ENCODE assay signal across 1 cellular context in genomic region chr12:73629893-73630872, GRCh38.
TF ChIP-seq lines count a peak whose summit lies in the region.

No MANE protein-coding gene starts in this region.

TF ChIP-seq in WTC11, 78 proteins besides CTCF, POLR2A, EP300 and RAD21:
- no peak for TF ChIP-seq ZNF671 (CRISPR knock-in tag; IDR thresholded peaks at IDR 0.05)
- TF ChIP-seq STAT6 (CRISPR knock-in tag; conservative IDR thresholded peaks at IDR 0.05; ENCODE audit: low read depth): no peak
- no peak for TF ChIP-seq ZNF396 (CRISPR knock-in tag; IDR thresholded peaks at IDR 0.05; ENCODE audit: borderline replicate concordance)
- no peak for TF ChIP-seq ZNF416 (CRISPR knock-in tag; IDR thresholded peaks at IDR 0.05)
- TF ChIP-seq AFF4 (CRISPR knock-in tag; IDR thresholded peaks at IDR 0.05; ENCODE audit: borderline replicate concordance): no peak
- no peak for TF ChIP-seq PREB (CRISPR knock-in tag; IDR thresholded peaks at IDR 0.05; ENCODE audit: borderline replicate concordance)
- TF ChIP-seq ATF1 (CRISPR knock-in tag; IDR thresholded peaks at IDR 0.05): no peak
- TF ChIP-seq CDX4 (CRISPR knock-in tag; IDR thresholded peaks at IDR 0.05; ENCODE audit: borderline replicate concordance): no peak
TF ChIP-seq in WTC11: peak in this region for 0.
